10 cellular contexts compared by ENCODE assay signal in genomic region chr1:118184737-118185082, GRCh38. TPM values are rescaled to one million over a fixed set of nuclear protein-coding genes. Genes with fewer than 3 reads are reported as not detected.
DNase-seq lines count a peak whose midpoint lies in the region; ATAC-seq and TF ChIP-seq lines count a peak whose summit lies in the region.
"Had no signal": no experiment of that assay in that cellular context is flagged by ENCODE, and none has a peak within 500 bp of the region (broad histone marks: within the 10 kb centered on the region; RNA-seq: fewer than 3 reads in every experiment).

No MANE protein-coding gene starts in this region.

- peak overlapping the region; percentile 59 for H3K4me3 ChIP-seq in left ventricle myocardium inferior
- peak overlapping the region; percentile 36 for H3K4me3 ChIP-seq in endocrine pancreas (ENCODE audit: control insufficient read depth, insufficient read depth, low read length)
- H3K4me3 ChIP-seq in mucosa of rectum (ENCODE audit: low read length in 2 of 2): peak overlapping the region; percentile 41 to 46

- no peak for TF ChIP-seq CTCF in left ventricle myocardium inferior (IDR thresholded peaks at IDR 0.05; ENCODE audit: borderline replicate concordance)

- H3K4me1 ChIP-seq in left ventricle myocardium inferior (peaks cover 7% of the 10 kb centered on the region), endocrine pancreas (ENCODE audit: control insufficient read depth, insufficient read depth, low read length) (no peaks in the 10 kb centered on the region), mucosa of rectum (ENCODE audit: control insufficient read depth in 2 of 2, insufficient read depth in 2 of 2, low read length in 2 of 2) (no peaks in the 10 kb centered on the region)

- H3K27ac ChIP-seq in left ventricle myocardium inferior (replicated peaks) (no peak overlapping the region), mucosa of rectum (ENCODE audit: low read depth in 2 of 2, low read length in 2 of 2) (no peak overlapping the region)

- no peaks in the 10 kb centered on the region for H3K36me3 ChIP-seq in left ventricle myocardium inferior
- no peaks in the 10 kb centered on the region for H3K36me3 ChIP-seq in endocrine pancreas (ENCODE audit: control insufficient read depth, insufficient read depth, low read length)
- H3K36me3 ChIP-seq in mucosa of rectum (ENCODE audit: control insufficient read depth in 2 of 2, insufficient read depth in 2 of 2, low read length in 2 of 2): no peaks in the 10 kb centered on the region

- ATAC-seq in Right ventricle myocardium inferior (no peak), GM19023 (IDR thresholded peaks at IDR 0.05; ENCODE audit: unreplicated experiment) (no peak)

- H3K9me3 ChIP-seq in left ventricle myocardium inferior (replicated peaks) (peaks cover 4% of the 10 kb centered on the region), endocrine pancreas (ENCODE audit: control insufficient read depth, low read length) (no peaks in the 10 kb centered on the region), mucosa of rectum (ENCODE audit: control insufficient read depth in 2 of 2, low read length in 2 of 2) (no peaks in the 10 kb centered on the region)

- DNase-seq in left ventricle myocardium inferior (no peak), Right ventricle myocardium inferior (ENCODE audit: missing footprints) (no peak), UCSD-AML1 (lab: John Stamatoyannopoulos, UW; ENCODE audit: unreplicated experiment) (no peak)
- no peak for DNase-seq in activated naive CD4-positive, alpha-beta T cell treated with Interleukin-2 at 50 U/mL for 16 hours
- DNase-seq in stimulated activated CD4-positive, alpha-beta T cell treated with anti-CD3 and anti-CD28 coated beads, Interleukin-12 subunit alpha, Interleukin-12 subunit beta, amount 100 ng/mL, for 4 hours: no peak

- peaks cover 13% of the 10 kb centered on the region for H3K27me3 ChIP-seq in left ventricle myocardium inferior (ENCODE audit: low read depth)
- no peaks in the 10 kb centered on the region for H3K27me3 ChIP-seq in endocrine pancreas (ENCODE audit: control insufficient read depth, insufficient read depth, low read length)
- H3K27me3 ChIP-seq in mucosa of rectum (ENCODE audit: control insufficient read depth in 2 of 2, insufficient read depth in 2 of 2, low read length in 2 of 2): no peaks in the 10 kb centered on the region

- H3K9ac ChIP-seq in endocrine pancreas (ENCODE audit: control insufficient read depth, insufficient read depth, low read length) (no peak overlapping the region), mucosa of rectum (ENCODE audit: low read depth in 1 of 2, low read length in 2 of 2) (no peak overlapping the region)

- intact Hi-C loops in left ventricle myocardium inferior (cut with micrococcal nuclease) (no loop called here), Right ventricle myocardium inferior (cut with DNase I) (no loop called here)

RNA-seq across cellular contexts. Expression of gene SPAG17, which starts 0.3 kb away (rescaled TPM):
- total RNA-seq in left ventricle myocardium inferior: not detected
- not detected for total RNA-seq in Right ventricle myocardium inferior
- total RNA-seq: activated CD8-positive, alpha-beta memory T cell treated with anti-CD3 and anti-CD28 coated beads for 36 hours; CD4-positive, CD25-positive, alpha-beta regulatory T cell had no signal
